10 cellular contexts compared by ENCODE assay signal in genomic region chr3:195182470-195182795, GRCh38.
DNase-seq lines count a peak whose midpoint lies in the region; ATAC-seq and TF ChIP-seq lines count a peak whose summit lies in the region.
"Had no signal": no experiment of that assay in that cellular context is flagged by ENCODE, and none has a peak within 500 bp of the region (broad histone marks: within the 10 kb centered on the region; RNA-seq: fewer than 3 reads in every experiment).

No MANE protein-coding gene starts in this region.

- DNase-seq in AG09319 (ENCODE audit: extremely low read depth, low read depth) = peak; percentile 22
- DNase-seq in HFFc6 = peak; percentile 57
- DNase-seq in astrocyte of the hippocampus (ENCODE audit: low read depth, low spot score) = peak; percentile 87
- DNase-seq in left lobe of liver (ENCODE audit: low spot score) = no peak
- DNase-seq in SJCRH30 = no peak
- no peak for DNase-seq in NCI-H2227 (lab: John Stamatoyannopoulos, UW; ENCODE audit: unreplicated experiment)
- no peak for DNase-seq in HAP-1 (ENCODE audit: low spot score in 2 of 2)
- DNase-seq in NCI-H1436 treated with DMSO at 0.1 percent for 48 hours (lab: John Stamatoyannopoulos, UW) = no peak
- DNase-seq: Karpas-422 had no signal

- H3K27me3 ChIP-seq in SJCRH30 (no peaks in the 10 kb centered on the region), HAP-1 (ENCODE audit: low read depth) (no peaks in the 10 kb centered on the region)

- no peak overlapping the region for H3K27ac ChIP-seq in SJCRH30
- H3K27ac ChIP-seq: coronary artery had no signal

- no peaks in the 10 kb centered on the region; the same call in 1 of the 2 replicates for H3K27me3 Mint-ChIP-seq in HFFc6 (ENCODE audit: insufficient read depth)

- peak overlapping the region; percentile 51 for H3K4me3 Mint-ChIP-seq in HFFc6

- TF ChIP-seq CTCF in AG09319 (IDR thresholded peaks at IDR 0.05; ENCODE audit: low read depth, low read length) (no peak), HFFc6 (IDR thresholded peaks at IDR 0.05) (no peak)

- no peaks in the 10 kb centered on the region for H3K36me3 ChIP-seq in SJCRH30
- H3K36me3 ChIP-seq in HAP-1 (replicated peaks) = no peaks in the 10 kb centered on the region

- H3K36me3 Mint-ChIP-seq in HFFc6 (ENCODE audit: low read depth) = peaks cover 23% of the 10 kb centered on the region

- in situ Hi-C loops in HAP-1 (cut with MboI; ENCODE audit: low sequenced_read_pairs) = no loop called here

- peak overlapping the region; percentile 76 for H3K27ac Mint-ChIP-seq in HFFc6

- H3K4me1 Mint-ChIP-seq in HFFc6 (ENCODE audit: low read depth) = peaks cover 70% of the 10 kb centered on the region

- H3K4me1 ChIP-seq in SJCRH30 = no peaks in the 10 kb centered on the region
- H3K4me1 ChIP-seq in HAP-1 = peaks cover 2% of the 10 kb centered on the region

- no peak overlapping the region for H3K4me3 ChIP-seq in SJCRH30
- no peak overlapping the region for H3K4me3 ChIP-seq in HAP-1
- H3K4me3 ChIP-seq: coronary artery had no signal

- peak; percentile 24 for ATAC-seq in left lobe of liver

- H3K9me3 Mint-ChIP-seq in HFFc6 = no peaks in the 10 kb centered on the region

- no peaks in the 10 kb centered on the region for H3K9me3 ChIP-seq in SJCRH30 (replicated peaks)
- no peaks in the 10 kb centered on the region for H3K9me3 ChIP-seq in HAP-1

Comparison
In these comparisons a context has a peak if more than half of its experiments do, and no peak if none do; other contexts are left out.
1. DNase-seq: peak in AG09319 (single experiment), HFFc6 (single experiment) and astrocyte of the hippocampus (single experiment); none in left lobe of liver (single experiment), SJCRH30 (0 of 2), NCI-H2227 (single experiment), HAP-1 (0 of 2) and NCI-H1436 treated with DMSO at 0.1 percent for 48 hours (single experiment).